Comparison of ENCODE assay signal across 9 cellular contexts in genomic region chr3:68007621-68008226, GRCh38.
A peak's percentile ranks its signal among the peaks of the same experiment; 100 is the strongest.
DNase-seq lines count a peak whose midpoint lies in the region; ATAC-seq, FAIRE-seq and TF ChIP-seq lines count a peak whose summit lies in the region.
"Had no signal": no experiment of that assay in that cellular context is flagged by ENCODE, and none has a peak within 500 bp of the region (broad histone marks: within the 10 kb centered on the region; RNA-seq: fewer than 3 reads in every experiment).

No MANE protein-coding gene starts in this region.

- TF ChIP-seq EP300 in tibial nerve (IDR thresholded peaks at IDR 0.05) = no peak

- ATAC-seq in HG02852 (IDR thresholded peaks at IDR 0.05; ENCODE audit: unreplicated experiment) (no peak), GM21367 (IDR thresholded peaks at IDR 0.05; ENCODE audit: unreplicated experiment) (no peak)

- H3K4me3 ChIP-seq in astrocyte (ENCODE audit: insufficient read depth, low read depth, low read length) (no peak overlapping the region), mononuclear cell (ENCODE audit: low read length) (peak overlapping the region; percentile 8), tibial nerve (peak overlapping the region; percentile 8 to 54 (median 41))

- no peak overlapping the region for H3K9ac ChIP-seq in astrocyte (ENCODE audit: low read length)
- H3K9ac ChIP-seq: KMS-11 had no signal

- H3K9me3 ChIP-seq in astrocyte (ENCODE audit: insufficient read depth, low read depth, low read length) = no peaks in the 10 kb centered on the region
- no peaks in the 10 kb centered on the region for H3K9me3 ChIP-seq in mononuclear cell (ENCODE audit: low read depth, low read length)
- no peaks in the 10 kb centered on the region for H3K9me3 ChIP-seq in tibial nerve

- no peaks in the 10 kb centered on the region for H3K36me3 Mint-ChIP-seq in astrocyte (ENCODE audit: low read depth, unreplicated experiment)

- no peaks in the 10 kb centered on the region for H3K36me3 ChIP-seq in astrocyte (ENCODE audit: insufficient read depth, low read length)
- no peaks in the 10 kb centered on the region for H3K36me3 ChIP-seq in tibial nerve

- H3K4me2 ChIP-seq in astrocyte (ENCODE audit: low read length) = peak overlapping the region; percentile 82
- H3K4me2 ChIP-seq: KMS-11 had no signal

- WGBS in tibial nerve, 2 donors = 2 to 3% methylated on average over 21 to 35 of the region's 36 CpGs

- DNase-seq in NCI-H1436 (lab: John Stamatoyannopoulos, UW) (peak; percentile 32), NCI-H1436 treated with DMSO at 0.1 percent for 48 hours (lab: John Stamatoyannopoulos, UW) (no peak), astrocyte (ENCODE audit: low read depth) (no peak), tibial nerve (ENCODE audit: low spot score in 2 of 2) (no peak), AG08396 (ENCODE audit: low spot score) (no peak)

- no peaks in the 10 kb centered on the region for H4K20me1 ChIP-seq in astrocyte (ENCODE audit: insufficient read depth, low read length)

- TF ChIP-seq CTCF in astrocyte (IDR thresholded peaks at IDR 0.05; ENCODE audit: insufficient read depth, low read depth, low read length) = no peak
- TF ChIP-seq CTCF in tibial nerve (IDR thresholded peaks at IDR 0.05) = peak in 1 of 5 experiments; percentile 17

- H3K4me3 Mint-ChIP-seq in astrocyte (ENCODE audit: unreplicated experiment) = peak overlapping the region; percentile 76

- no peak overlapping the region for H3K27ac ChIP-seq in astrocyte (ENCODE audit: low read depth, low read length)
- H3K27ac ChIP-seq in tibial nerve = peak overlapping the region in 1 of 4 donors; percentile 29
- H3K27ac ChIP-seq: KMS-11 had no signal

- no peak overlapping the region for H3K27ac Mint-ChIP-seq in astrocyte (ENCODE audit: unreplicated experiment)

- no peaks in the 10 kb centered on the region for H3K4me1 ChIP-seq in astrocyte (ENCODE audit: insufficient read depth, low read length)
- H3K4me1 ChIP-seq in mononuclear cell (ENCODE audit: insufficient read depth, low read length) = no peaks in the 10 kb centered on the region
- peaks cover 0 to 18% (median 0%) of the 10 kb centered on the region in 4 donors for H3K4me1 ChIP-seq in tibial nerve

- peaks cover 35% of the 10 kb centered on the region for H3K27me3 Mint-ChIP-seq in astrocyte (ENCODE audit: low read depth, unreplicated experiment)

- no peak for TF ChIP-seq POLR2A in tibial nerve (IDR thresholded peaks at IDR 0.05)

- H2AFZ ChIP-seq in astrocyte (ENCODE audit: low read depth, low read length) = peak overlapping the region; percentile 76

- no peaks in the 10 kb centered on the region for H3K4me1 Mint-ChIP-seq in astrocyte (ENCODE audit: low read depth, unreplicated experiment)

- no peaks in the 10 kb centered on the region for H3K79me2 ChIP-seq in astrocyte (ENCODE audit: insufficient read depth, low read length)

- H3K9me3 Mint-ChIP-seq in astrocyte (ENCODE audit: unreplicated experiment) = no peaks in the 10 kb centered on the region

- peaks cover 16% of the 10 kb centered on the region for H3K27me3 ChIP-seq in astrocyte (ENCODE audit: insufficient read depth, low read length)
- peaks cover 15% of the 10 kb centered on the region for H3K27me3 ChIP-seq in mononuclear cell (ENCODE audit: insufficient read depth, low read length)
- peaks cover 0 to 9% of the 10 kb centered on the region in 2 donors for H3K27me3 ChIP-seq in tibial nerve

- FAIRE-seq in astrocyte (lab: Jason Lieb, UNC) = no peak
